Comparison of ENCODE assay signal across 18 cellular contexts in genomic region chr3:42509111-42509510, GRCh38. TPM values are rescaled to one million over a fixed set of nuclear protein-coding genes. Genes with fewer than 3 reads are reported as not detected.
DNase-seq lines count a peak whose midpoint lies in the region; ATAC-seq and TF ChIP-seq lines count a peak whose summit lies in the region.
"Had no signal": no experiment of that assay in that cellular context is flagged by ENCODE, and none has a peak within 500 bp of the region (broad histone marks: within the 10 kb centered on the region; RNA-seq: fewer than 3 reads in every experiment).

No MANE protein-coding gene starts in this region.

- no peak overlapping the region for H3K4ac ChIP-seq in mesenchymal stem cell (ENCODE audit: low read depth in 1 of 2, low read length in 2 of 2)

- H4K8ac ChIP-seq in mesenchymal stem cell (ENCODE audit: low read length) = peak overlapping the region; percentile 9

- CTCF ChIA-PET in WTC11 (lab: Charles Lee) = interaction anchor here (1.1 to 2.1 kb wide), 3 partner anchors 17 to 245 kb away, joined by 3 to 14 read pairs (median 3); no protein-coding TSS in a partner anchor

- no peaks in the 10 kb centered on the region for H3K79me1 ChIP-seq in mesenchymal stem cell (replicated peaks; ENCODE audit: low read length, poor library complexity, severe bottlenecking)

- TF ChIP-seq EP300 in upper lobe of left lung (IDR thresholded peaks at IDR 0.05) = no peak

- H3K9ac ChIP-seq in mesenchymal stem cell (ENCODE audit: low read length) = no peak overlapping the region

- no peak for TF ChIP-seq CTCF in WTC11 (IDR thresholded peaks at IDR 0.05)
- TF ChIP-seq CTCF in upper lobe of left lung (IDR thresholded peaks at IDR 0.05) = no peak

- DNase-seq in cardiac septum (ENCODE audit: low spot score) = peak; percentile 67
- DNase-seq in right cardiac atrium = no peak
- DNase-seq in WTC11 (ENCODE audit: low spot score) = peak; percentile 3
- DNase-seq in mesenchymal stem cell = no peak
- DNase-seq in upper lobe of left lung = no peak
- no peak for DNase-seq in NCI-H2107 treated with DMSO at 0.1 percent for 48 hours (lab: John Stamatoyannopoulos, UW; ENCODE audit: unreplicated experiment)
- no peak for DNase-seq in T-helper 1 cell
- DNase-seq in foreskin melanocyte = no peak
- DNase-seq: AML-193; CD8-positive, alpha-beta memory T cell; GF-D8; KBM-7; NCI-H1048; NCI-H774; SIG-M5 had no signal

- H3K27me3 Mint-ChIP-seq in WTC11 (ENCODE audit: low read depth) = peaks cover 9% of the 10 kb centered on the region

- no peaks in the 10 kb centered on the region for H3K36me3 ChIP-seq in mesenchymal stem cell (ENCODE audit: control insufficient read depth in 1 of 2, insufficient read depth in 2 of 2, low read depth in 1 of 2, low read length in 2 of 2)
- H3K36me3 ChIP-seq in upper lobe of left lung = peaks cover 0 to 43% (median 0%) of the 10 kb centered on the region in 4 donors

- no peak overlapping the region for H3K4me2 ChIP-seq in mesenchymal stem cell (ENCODE audit: low read length, poor library complexity, severe bottlenecking)

- no peak overlapping the region for H3K27ac Mint-ChIP-seq in WTC11

- H3K18ac ChIP-seq in mesenchymal stem cell (ENCODE audit: low read depth in 1 of 2, low read length in 2 of 2) = no peak overlapping the region

- no peak overlapping the region for H2AFZ ChIP-seq in mesenchymal stem cell (ENCODE audit: low read depth, low read length)

- H3K4me1 Mint-ChIP-seq in WTC11 = peaks cover 30% of the 10 kb centered on the region

- H3K4me3 ChIP-seq in right cardiac atrium (ENCODE audit: low read length) = no peak overlapping the region
- no peak overlapping the region for H3K4me3 ChIP-seq in mesenchymal stem cell (ENCODE audit: insufficient read depth in 1 of 2, low read depth in 1 of 2, low read length in 2 of 2)
- peak overlapping the region in 1 of 4 donors; percentile 21 for H3K4me3 ChIP-seq in upper lobe of left lung

- H2BK15ac ChIP-seq in mesenchymal stem cell (ENCODE audit: low read depth, poor library complexity, severe bottlenecking) = no peak overlapping the region

- POLR2A ChIA-PET in WTC11 (lab: Charles Lee) = no interaction called here

- H3K36me3 Mint-ChIP-seq in WTC11 = no peaks in the 10 kb centered on the region

- H3K27ac ChIP-seq in right cardiac atrium (ENCODE audit: low read length) (no peak overlapping the region), mesenchymal stem cell (ENCODE audit: low read length, poor library complexity, severe bottlenecking) (no peak overlapping the region), upper lobe of left lung (peak overlapping the region; percentile 89 to 93 (median 90))

- no peak overlapping the region for H3K14ac ChIP-seq in mesenchymal stem cell (ENCODE audit: low read length in 2 of 2)

- no peak overlapping the region for H3K23ac ChIP-seq in mesenchymal stem cell (ENCODE audit: low read length in 2 of 2)

- H2BK5ac ChIP-seq in mesenchymal stem cell (ENCODE audit: low read depth, low read length, poor library complexity, severe bottlenecking) = no peak overlapping the region

- H3K4me3 Mint-ChIP-seq in WTC11 = no peak overlapping the region
- H3K4me3 Mint-ChIP-seq: CD8-positive, alpha-beta memory T cell had no signal

- TF ChIP-seq POLR2A in upper lobe of left lung (IDR thresholded peaks at IDR 0.05) = no peak

- H3K4me1 ChIP-seq in right cardiac atrium (ENCODE audit: control insufficient read depth, insufficient read depth, low read length) (peaks cover 12% of the 10 kb centered on the region), mesenchymal stem cell (ENCODE audit: control insufficient read depth, insufficient read depth, low read depth, low read length) (no peaks in the 10 kb centered on the region), upper lobe of left lung (peaks cover 36 to 73% (median 54%) of the 10 kb centered on the region in 4 donors)

- intact Hi-C loops in cardiac septum (cut with DNase I) (no loop called here), right cardiac atrium (cut with DNase I) (no loop called here)

- H2BK12ac ChIP-seq in mesenchymal stem cell (ENCODE audit: low read length in 2 of 2) = no peak overlapping the region

- no peak overlapping the region for H2BK120ac ChIP-seq in mesenchymal stem cell (ENCODE audit: low read depth, low read length)

- H3K9me3 ChIP-seq in right cardiac atrium (ENCODE audit: control insufficient read depth, low read length) (no peaks in the 10 kb centered on the region), mesenchymal stem cell (ENCODE audit: control insufficient read depth, low read length) (no peaks in the 10 kb centered on the region), upper lobe of left lung (no peaks in the 10 kb centered on the region)

- no peaks in the 10 kb centered on the region for H3K27me3 ChIP-seq in right cardiac atrium (ENCODE audit: control insufficient read depth, insufficient read depth)
- peaks cover 51 to 58% of the 10 kb centered on the region in 2 experiments for H3K27me3 ChIP-seq in mesenchymal stem cell (ENCODE audit: control insufficient read depth in 1 of 2, insufficient read depth in 1 of 2, low read length in 2 of 2)
- no peaks in the 10 kb centered on the region for H3K27me3 ChIP-seq in upper lobe of left lung

- no peaks in the 10 kb centered on the region for H3K9me3 Mint-ChIP-seq in WTC11
- H3K9me3 Mint-ChIP-seq: CD8-positive, alpha-beta memory T cell had no signal

- H4K91ac ChIP-seq in mesenchymal stem cell (ENCODE audit: low read length) = no peak overlapping the region

- ATAC-seq in right cardiac atrium = no peak
- no peak for ATAC-seq in WTC11
- no peak for ATAC-seq in upper lobe of left lung (ENCODE audit: low FRiP score in 2 of 2)
- ATAC-seq: HCT116, Panc1 had no signal

- no peak overlapping the region for H2AK5ac ChIP-seq in mesenchymal stem cell (ENCODE audit: low read length, severe bottlenecking)

- WGBS in right cardiac atrium = 67% methylated on average over 3 of the region's 3 CpGs
- 52% methylated on average over 3 of the region's 3 CpGs for WGBS in mesenchymal stem cell
- 69% methylated on average over 3 of the region's 3 CpGs for WGBS in upper lobe of left lung, 2 donors

TF ChIP-seq in WTC11, 78 proteins besides CTCF, POLR2A, EP300 and RAD21:
- TF ChIP-seq FOXJ3 (CRISPR knock-in tag; IDR thresholded peaks at IDR 0.05; ENCODE audit: borderline replicate concordance) (no peak), ESRRA (CRISPR knock-in tag; IDR thresholded peaks at IDR 0.05; ENCODE audit: borderline replicate concordance) (no peak), CREM (CRISPR knock-in tag; IDR thresholded peaks at IDR 0.05) (no peak), ZNF263 (CRISPR knock-in tag; IDR thresholded peaks at IDR 0.05; ENCODE audit: low read depth) (no peak), NFYB (CRISPR knock-in tag; conservative IDR thresholded peaks at IDR 0.05; ENCODE audit: low read depth) (no peak), ETV6 (CRISPR knock-in tag; IDR thresholded peaks at IDR 0.05) (no peak), ZMAT4 (CRISPR knock-in tag; IDR thresholded peaks at IDR 0.05) (no peak), ZNF138 (CRISPR knock-in tag; conservative IDR thresholded peaks at IDR 0.05) (no peak)

RNA-seq across cellular contexts. Expression of gene VIPR1, which starts 6.7 kb away (rescaled TPM):
- total RNA-seq in cardiac septum = 0.89 TPM
- total RNA-seq in right cardiac atrium = 10 to 100 TPM in 2 of 4 donors, 1 to 10 TPM in 2; 4.9 to 12.8 (median 8.6) TPM
- polyA plus RNA-seq in right cardiac atrium = 10.2 TPM
- 7.1 to 9.4 TPM (median 7.2 TPM) in 3 replicates for total RNA-seq in WTC11 (2021)
- polyA plus RNA-seq in mesenchymal stem cell (2013, experiment 1 of 2) = 3.8 TPM
- 3.9 TPM for polyA plus RNA-seq in mesenchymal stem cell (2013, experiment 2 of 2)
- total RNA-seq in upper lobe of left lung = 100 to 1,000 TPM in 4 of 6 donors, 10 to 100 TPM in 2; 92.6 to 577 (median 198) TPM
- total RNA-seq: NCI-H460 had no signal

Comparison
In these comparisons a context has a peak if more than half of its experiments do, and no peak if none do; other contexts are left out.
1. DNase-seq: peak in cardiac septum (single experiment) and WTC11 (single experiment); none in right cardiac atrium (0 of 3), mesenchymal stem cell (single experiment), upper lobe of left lung (0 of 2), NCI-H2107 treated with DMSO at 0.1 percent for 48 hours (single experiment), T-helper 1 cell (0 of 5) and foreskin melanocyte (single experiment).
2. H3K27ac ChIP-seq: peak in upper lobe of left lung (4 of 4); none in right cardiac atrium (single experiment) and mesenchymal stem cell (single experiment).